In the genomic region with DNA sequence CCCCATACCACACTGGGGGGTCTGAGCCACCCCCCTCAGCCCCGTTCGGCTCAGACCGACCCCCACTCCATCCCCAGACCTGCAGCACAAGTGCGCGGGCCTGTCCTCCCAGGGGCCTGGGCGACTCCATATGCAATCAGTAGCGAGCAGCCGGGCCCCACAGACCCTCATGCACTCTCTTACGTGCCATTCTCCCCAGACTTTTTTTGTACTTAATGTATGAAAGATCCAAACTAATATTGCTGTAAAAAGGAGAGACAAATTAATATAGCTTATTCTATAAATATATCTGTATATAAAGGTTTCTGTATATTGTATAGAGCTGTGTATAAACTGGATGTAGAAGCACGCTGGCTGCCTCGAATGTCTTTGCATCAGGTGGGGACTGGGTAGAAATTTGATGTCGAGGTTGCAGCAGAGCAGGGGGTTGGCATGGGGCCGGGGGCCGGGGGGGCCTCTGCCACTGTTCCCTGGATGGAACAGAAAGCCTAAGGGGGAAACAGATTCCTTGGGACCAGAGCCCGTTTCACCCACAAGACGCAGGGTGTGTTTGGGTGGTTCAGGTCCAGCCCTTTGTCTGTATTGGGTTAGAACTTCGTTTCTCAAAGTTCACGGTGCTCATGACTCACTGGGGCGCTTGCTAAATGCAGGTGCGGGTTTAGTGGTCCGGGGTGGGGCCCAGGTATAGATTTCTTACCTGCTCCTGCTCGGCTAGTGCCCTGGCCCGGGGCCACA, we compare ENCODE assay signal across 9 cellular contexts.
"Had no signal": no experiment of that assay in that cellular context is flagged by ENCODE, and none has a peak within 500 bp of the region (broad histone marks: within the 10 kb centered on the region; RNA-seq: fewer than 3 reads in every experiment).

No MANE protein-coding gene starts in this region.

- FAIRE-seq: frontal cortex, TTC549 had no signal

- H3K9me3 ChIP-seq: body of pancreas, heart left ventricle, thoracic aorta had no signal

- H3K36me3 ChIP-seq: thoracic aorta had no signal

- H3K4me3 ChIP-seq: body of pancreas, heart left ventricle, skin epidermis, thoracic aorta had no signal

- DNase-seq: activated gamma-delta T cell, amniotic stem cell, cerebellar nuclear complex had no signal

- H3K27ac ChIP-seq: thoracic aorta had no signal

- H3K27me3 ChIP-seq: body of pancreas had no signal
